18 cellular contexts compared by ENCODE assay signal in the genomic region with DNA sequence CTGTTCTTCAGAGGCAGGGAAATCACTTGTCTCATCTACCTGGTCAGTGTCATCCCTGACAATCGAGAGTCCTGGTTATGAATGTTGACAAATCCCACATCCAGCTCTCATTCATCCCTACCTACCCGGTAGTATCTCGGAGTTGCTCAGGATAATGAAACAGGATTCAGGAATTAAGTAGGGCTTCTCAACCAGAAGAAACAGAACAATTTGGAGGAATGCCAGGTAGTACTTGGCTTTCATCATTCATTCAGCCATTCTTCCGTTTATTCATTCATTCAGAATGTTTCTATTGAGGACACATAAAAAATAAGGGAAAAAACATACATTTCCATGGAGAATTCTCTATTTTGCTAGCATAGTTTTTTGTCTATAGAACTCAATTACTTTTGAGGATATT.
"Had no signal": no experiment of that assay in that cellular context is flagged by ENCODE, and none has a peak within 500 bp of the region (broad histone marks: within the 10 kb centered on the region; RNA-seq: fewer than 3 reads in every experiment).

No MANE protein-coding gene starts in this region.

- H3K9me3 ChIP-seq: mucosa of descending colon, pancreas, spleen had no signal

- H3K27ac Mint-ChIP-seq: activated CD4-positive, alpha-beta T cell treated with anti-CD3 and anti-CD28 coated beads, Interleukin-2, amount 10 ng/mL, durations not matched to agents 7 days and 5 days; activated CD8-positive, alpha-beta T cell treated with anti-CD3 and anti-CD28 coated beads, Interleukin-2, amount 10 ng/mL, durations not matched to agents 7 days and 5 days; activated naive CD4-positive, alpha-beta T cell treated with anti-CD3 and anti-CD28 coated beads, Interleukin-2, amount 10 ng/mL, durations not matched to agents 7 days and 5 days; dendritic cell treated with granulocyte-macrophage colony-stimulating factor and Interleukin-4, amounts not matched to agents 40 ng/mL and 50 ng/mL, for 4 days; memory B cell; naive B cell; stimulated activated naive B cell treated with anti-CD40 and anti-IgM and Interleukin-4, amounts not matched to agents 10 μg/mL and 1 μg/mL and 100 μg/mL, for 72 hours; T-helper 1 cell treated with Interleukin-12 subunit alpha and Interleukin-12 subunit beta and Interleukin-4 antibody, amounts not matched to agents 30 μg/mL and 1 μg/mL, for 36 hours had no signal

- H3K27me3 ChIP-seq: pancreas, spleen had no signal

- H3K36me3 ChIP-seq: pancreas, spleen had no signal

- DNase-seq: activated CD4-positive, alpha-beta T cell treated with anti-CD3 and anti-CD28 coated beads, Interleukin-2, amount 10 ng/mL, durations not matched to agents 7 days and 5 days; activated CD8-positive, alpha-beta T cell treated with anti-CD3 and anti-CD28 coated beads, Interleukin-2, amount 10 ng/mL, durations not matched to agents 7 days and 5 days; activated effector memory CD4-positive, alpha-beta T cell treated with Interleukin-2 at 50 U/mL for 16 hours; activated naive CD4-positive, alpha-beta T cell treated with anti-CD3 and anti-CD28 coated beads, Interleukin-2, amount 10 ng/mL, durations not matched to agents 7 days and 5 days; activated T-cell treated with anti-CD3 and anti-CD28 coated beads, Interleukin-2, amount 50 U/mL, for 4 hours; aorta; effector memory CD4-positive, alpha-beta T cell; head of caudate nucleus; kidney glomerular epithelial cell; left ventricle myocardium superior; naive B cell; pancreas; spleen; stimulated activated naive B cell treated with anti-CD40 and anti-IgM and Interleukin-4, amounts not matched to agents 10 μg/mL and 1 μg/mL and 100 μg/mL, for 72 hours had no signal

- H3K4me1 Mint-ChIP-seq: activated CD4-positive, alpha-beta T cell treated with anti-CD3 and anti-CD28 coated beads, Interleukin-2, amount 10 ng/mL, durations not matched to agents 7 days and 5 days; activated naive CD4-positive, alpha-beta T cell treated with anti-CD3 and anti-CD28 coated beads, Interleukin-2, amount 10 ng/mL, durations not matched to agents 7 days and 5 days; memory B cell; naive B cell; stimulated activated naive B cell treated with anti-CD40 and anti-IgM and Interleukin-4, amounts not matched to agents 10 μg/mL and 1 μg/mL and 100 μg/mL, for 72 hours had no signal

- H3K9me3 Mint-ChIP-seq: activated CD4-positive, alpha-beta T cell treated with anti-CD3 and anti-CD28 coated beads, Interleukin-2, amount 10 ng/mL, durations not matched to agents 7 days and 5 days; activated naive CD4-positive, alpha-beta T cell treated with anti-CD3 and anti-CD28 coated beads, Interleukin-2, amount 10 ng/mL, durations not matched to agents 7 days and 5 days; activated T-cell treated with anti-CD3 and anti-CD28 coated beads, Interleukin-2, amount 50 U/mL, for 4 hours; dendritic cell treated with granulocyte-macrophage colony-stimulating factor and Interleukin-4, amounts not matched to agents 40 ng/mL and 50 ng/mL, for 4 days; memory B cell; stimulated activated naive B cell treated with anti-CD40 and anti-IgM and Interleukin-4, amounts not matched to agents 10 μg/mL and 1 μg/mL and 100 μg/mL, for 72 hours; T-helper 1 cell treated with Interleukin-12 subunit alpha and Interleukin-12 subunit beta and Interleukin-4 antibody, amounts not matched to agents 30 μg/mL and 1 μg/mL, for 36 hours had no signal

- ATAC-seq: activated CD8-positive, alpha-beta T cell treated with anti-CD3 and anti-CD28 coated beads, Interleukin-2, amount 10 ng/mL, durations not matched to agents 7 days and 5 days; activated T-cell treated with anti-CD3 and anti-CD28 coated beads, Interleukin-2, amount 50 U/mL, for 4 hours; left ventricle myocardium superior; pancreas; stimulated activated naive B cell treated with anti-CD40 and anti-IgM and Interleukin-4, amounts not matched to agents 10 μg/mL and 1 μg/mL and 100 μg/mL, for 72 hours had no signal

- H3K4me1 ChIP-seq: spleen had no signal

- H3K4me3 Mint-ChIP-seq: activated CD4-positive, alpha-beta T cell treated with anti-CD3 and anti-CD28 coated beads, Interleukin-2, amount 10 ng/mL, durations not matched to agents 7 days and 5 days; activated CD8-positive, alpha-beta T cell treated with anti-CD3 and anti-CD28 coated beads, Interleukin-2, amount 10 ng/mL, durations not matched to agents 7 days and 5 days; activated naive CD4-positive, alpha-beta T cell treated with anti-CD3 and anti-CD28 coated beads, Interleukin-2, amount 10 ng/mL, durations not matched to agents 7 days and 5 days; activated T-cell treated with anti-CD3 and anti-CD28 coated beads, Interleukin-2, amount 50 U/mL, for 4 hours; dendritic cell treated with granulocyte-macrophage colony-stimulating factor and Interleukin-4, amounts not matched to agents 40 ng/mL and 50 ng/mL, for 4 days; memory B cell; naive B cell; stimulated activated naive B cell treated with anti-CD40 and anti-IgM and Interleukin-4, amounts not matched to agents 10 μg/mL and 1 μg/mL and 100 μg/mL, for 72 hours; T-helper 1 cell treated with Interleukin-12 subunit alpha and Interleukin-12 subunit beta and Interleukin-4 antibody, amounts not matched to agents 30 μg/mL and 1 μg/mL, for 36 hours had no signal

- H3K36me3 Mint-ChIP-seq: activated naive CD4-positive, alpha-beta T cell treated with anti-CD3 and anti-CD28 coated beads, Interleukin-2, amount 10 ng/mL, durations not matched to agents 7 days and 5 days; memory B cell; naive B cell; stimulated activated naive B cell treated with anti-CD40 and anti-IgM and Interleukin-4, amounts not matched to agents 10 μg/mL and 1 μg/mL and 100 μg/mL, for 72 hours had no signal

- H3K27ac ChIP-seq: spleen had no signal

- H3K27me3 Mint-ChIP-seq: activated CD4-positive, alpha-beta T cell treated with anti-CD3 and anti-CD28 coated beads, Interleukin-2, amount 10 ng/mL, durations not matched to agents 7 days and 5 days; dendritic cell treated with granulocyte-macrophage colony-stimulating factor and Interleukin-4, amounts not matched to agents 40 ng/mL and 50 ng/mL, for 4 days had no signal

- H3K4me3 ChIP-seq: mucosa of descending colon, pancreas, spleen had no signal
